8 cellular contexts compared by ENCODE assay signal in genomic region chrX:132631579-132632232, GRCh38.
DNase-seq lines count a peak whose midpoint lies in the region; ATAC-seq and TF ChIP-seq lines count a peak whose summit lies in the region.

No MANE protein-coding gene starts in this region.

- peak; percentile 57 for DNase-seq in NCI-H748 (lab: John Stamatoyannopoulos, UW; ENCODE audit: unreplicated experiment)
- DNase-seq in NCI-H748 treated with DMSO at 0.1 percent for 48 hours (lab: John Stamatoyannopoulos, UW), result no peak
- DNase-seq in Peyer's patch, result no peak
- peak; percentile 48 for DNase-seq in fibroblast of pulmonary artery (ENCODE audit: low read depth)
- DNase-seq in retina, result peak; percentile 44
- no peak for DNase-seq in stimulated activated CD4-positive, alpha-beta T cell treated with anti-CD3 and anti-CD28 coated beads, Interleukin-2, amount 100 ng/mL, for 24 hours
- no peak for DNase-seq in SKM-1 treated with dmso at 0.1 percent for 144 hours (lab: John Stamatoyannopoulos, UW; ENCODE audit: unreplicated experiment)

- H3K36me3 ChIP-seq in Peyer's patch, result no peaks in the 10 kb centered on the region

- ATAC-seq in HG02610 (IDR thresholded peaks at IDR 0.05; ENCODE audit: unreplicated experiment), result peak; percentile 64

- H3K9me3 ChIP-seq in Peyer's patch, result no peaks in the 10 kb centered on the region

- H3K27me3 ChIP-seq in Peyer's patch, result no peaks in the 10 kb centered on the region

- TF ChIP-seq CTCF in Peyer's patch (IDR thresholded peaks at IDR 0.05), result peak in 4 of 6 experiments; percentile 31 to 59 (median 50)
- peak; percentile 53 for TF ChIP-seq CTCF in fibroblast of pulmonary artery (IDR thresholded peaks at IDR 0.05; ENCODE audit: low read length, missing control alignments)

- TF ChIP-seq POLR2A in Peyer's patch (IDR thresholded peaks at IDR 0.05), result no peak

- H3K4me3 ChIP-seq in Peyer's patch (no peak overlapping the region), fibroblast of pulmonary artery (replicated peaks; ENCODE audit: low read depth, low read length) (no peak overlapping the region)

- no peaks in the 10 kb centered on the region for H3K4me1 ChIP-seq in Peyer's patch

- no peak overlapping the region for H3K27ac ChIP-seq in Peyer's patch

Comparison
In these comparisons a context has a peak if more than half of its experiments do, and no peak if none do; other contexts are left out.
1. DNase-seq: peak in NCI-H748 (single experiment), fibroblast of pulmonary artery (single experiment) and retina (single experiment); none in NCI-H748 treated with DMSO at 0.1 percent for 48 hours (single experiment), Peyer's patch (0 of 3), stimulated activated CD4-positive, alpha-beta T cell treated with anti-CD3 and anti-CD28 coated beads, Interleukin-2, amount 100 ng/mL, for 24 hours (0 of 2) and SKM-1 treated with dmso at 0.1 percent for 144 hours (single experiment).